20 cellular contexts compared by ENCODE assay signal in the genomic region with DNA sequence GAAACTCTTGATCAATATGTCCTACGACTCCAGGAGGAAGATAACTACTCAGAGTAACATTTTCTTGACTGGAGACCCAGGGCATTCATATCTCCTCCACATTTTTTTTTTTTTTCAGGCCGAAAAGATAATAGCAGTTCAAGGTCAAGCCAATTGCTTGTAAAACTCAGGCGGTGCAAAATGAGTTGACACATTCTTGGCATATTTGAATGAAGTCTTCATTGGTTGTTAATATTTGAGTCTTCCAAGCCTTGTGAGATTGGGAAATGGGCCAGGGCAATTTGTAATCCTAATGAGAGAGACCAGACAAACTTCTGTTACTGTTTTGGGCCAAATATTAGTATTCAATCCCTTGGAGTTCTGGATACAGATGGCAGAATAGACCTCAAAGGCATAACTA.
A peak's percentile ranks its signal among the peaks of the same experiment; 100 is the strongest.
DNase-seq lines count a peak whose midpoint lies in the region; ATAC-seq, FAIRE-seq and TF ChIP-seq lines count a peak whose summit lies in the region.
"Had no signal": no experiment of that assay in that cellular context is flagged by ENCODE, and none has a peak within 500 bp of the region (broad histone marks: within the 10 kb centered on the region; RNA-seq: fewer than 3 reads in every experiment).

No MANE protein-coding gene starts in this region.

- H3K27ac ChIP-seq in lung (ENCODE audit: low read depth in 1 of 2, low read length in 1 of 2): no peak overlapping the region
- H3K27ac ChIP-seq in GM23338 (ENCODE audit: low read depth): no peak overlapping the region
- H3K27ac ChIP-seq: uterus had no signal

- H3K4me1 ChIP-seq in Caco-2 (peaks cover 31% of the 10 kb centered on the region), lung (ENCODE audit: control insufficient read depth in 2 of 2, insufficient read depth in 2 of 2, low read length in 2 of 2) (peaks cover 0 to 5% of the 10 kb centered on the region in 2 donors), GM23338 (ENCODE audit: insufficient read depth) (no peaks in the 10 kb centered on the region)
- H3K4me1 ChIP-seq: uterus had no signal

- H3K4me3 ChIP-seq in Caco-2 (ENCODE audit: low read depth, low read length): no peak overlapping the region
- no peak overlapping the region for H3K4me3 ChIP-seq in lung
- no peak overlapping the region for H3K4me3 ChIP-seq in GM23338
- H3K4me3 ChIP-seq: uterus had no signal

- no peaks in the 10 kb centered on the region for H4K20me1 ChIP-seq in GM23338 (replicated peaks; ENCODE audit: insufficient read depth)

- DNase-seq in Caco-2 (peak; percentile 38 to 45), HTR-8/SVneo (ENCODE audit: insufficient read length, low spot score) (peak; percentile 6), lung (ENCODE audit: low spot score) (no peak), NAMALWA (ENCODE audit: low spot score) (no peak), GM19238 (ENCODE audit: insufficient read length, low spot score) (no peak), GM23338 (ENCODE audit: low spot score) (no peak)
- DNase-seq: activated CD4-positive, alpha-beta T cell treated with anti-CD3 and anti-CD28 coated beads for 36 hours; activated CD8-positive, alpha-beta memory T cell treated with anti-CD3 and anti-CD28 coated beads, Interleukin-2, amount 50 U/mL, for 4 hours; activated effector memory CD4-positive, alpha-beta T cell treated with anti-CD3 and anti-CD28 coated beads, Interleukin-2, amount 50 U/mL, for 16 hours; CD8-positive, alpha-beta memory T cell; H9; Karpas-422; natural killer cell; NCI-H2227 treated with DMSO at 0.1 percent for 48 hours; stimulated activated CD4-positive, alpha-beta T cell treated with anti-CD3 and anti-CD28 coated beads, Interleukin-4, amount 100 ng/mL, for 4 hours; uterus had no signal

- intact Hi-C loops in Caco-2 (cut with micrococcal nuclease; ENCODE audit: unreplicated experiment): loop anchor here (1.0 to 10.0 kb wide), 2 partner anchors 28 to 104 kb away; no protein-coding TSS in a partner anchor

- H3K36me3 ChIP-seq in Caco-2 (ENCODE audit: control insufficient read depth, insufficient read depth, low read length) (no peaks in the 10 kb centered on the region), lung (ENCODE audit: control insufficient read depth in 2 of 2, insufficient read depth in 2 of 2, low read length in 2 of 2) (no peaks in the 10 kb centered on the region), GM23338 (ENCODE audit: insufficient read depth) (no peaks in the 10 kb centered on the region)
- H3K36me3 ChIP-seq: uterus had no signal

- peaks cover 16% of the 10 kb centered on the region for H3K9me2 ChIP-seq in GM23338 (ENCODE audit: insufficient read depth)

- H3K9me3 ChIP-seq in Caco-2 (0 out of 2 replicates have a peak, but pooled peaks cover 4% of the 10 kb centered on the region), lung (ENCODE audit: control insufficient read depth in 2 of 2, insufficient read depth in 1 of 2, low read length in 1 of 2) (no peaks in the 10 kb centered on the region)
- H3K9me3 ChIP-seq: uterus had no signal

- ATAC-seq in lung (ENCODE audit: insufficient read depth, low FRiP score) (peak; percentile 32), HG03196 (IDR thresholded peaks at IDR 0.05; ENCODE audit: unreplicated experiment) (no peak), GM23338 (no peak)
- ATAC-seq: activated CD4-positive, alpha-beta T cell treated with anti-CD3 and anti-CD28 coated beads for 36 hours; natural killer cell had no signal

- BruUV-seq in Caco-2 (replicated peaks; lab: Mats Ljungman, UMichigan): no TSS peak

- no peaks in the 10 kb centered on the region for H3K27me3 ChIP-seq in Caco-2 (replicated peaks; ENCODE audit: control insufficient read depth, insufficient read depth, low read length)
- H3K27me3 ChIP-seq in lung (ENCODE audit: control insufficient read depth, insufficient read depth): no peaks in the 10 kb centered on the region
- no peaks in the 10 kb centered on the region for H3K27me3 ChIP-seq in GM23338 (ENCODE audit: insufficient read depth)
- H3K27me3 ChIP-seq: uterus had no signal

- no peak overlapping the region for H3K27ac Mint-ChIP-seq in Caco-2 (ENCODE audit: unreplicated experiment)
- peak overlapping the region in 3 of 5 experiments; percentile 3 to 84 (median 19) for H3K27ac Mint-ChIP-seq in brain
- H3K27ac Mint-ChIP-seq in GM23338: no peak overlapping the region
- H3K27ac Mint-ChIP-seq: activated CD4-positive, alpha-beta T cell treated with anti-CD3 and anti-CD28 coated beads for 36 hours; CD8-positive, alpha-beta memory T cell; dendritic cell treated with granulocyte-macrophage colony-stimulating factor and Interleukin-4, amounts not matched to agents 40 ng/mL and 50 ng/mL, for 4 days; H9; natural killer cell had no signal

- no peak overlapping the region for H2AFZ ChIP-seq in GM23338

- CTCF ChIA-PET in Caco-2 (lab: Charles Lee): no interaction called here

- TF ChIP-seq CTCF in Caco-2 (IDR thresholded peaks at IDR 0.05; ENCODE audit: insufficient read depth in 1 of 2, low read depth in 1 of 2, low read length in 1 of 2, severe bottlenecking in 1 of 2, unreplicated experiment in 1 of 2): no peak
- no peak for TF ChIP-seq CTCF in brain (conservative IDR thresholded peaks at IDR 0.05)
- TF ChIP-seq CTCF in lung (IDR thresholded peaks at IDR 0.05; ENCODE audit: control extremely low read depth, extremely low read depth): no peak
- no peak for TF ChIP-seq CTCF in GM23338 (conservative IDR thresholded peaks at IDR 0.05; ENCODE audit: low read depth in 2 of 2)

- H3K36me3 Mint-ChIP-seq in Caco-2 (ENCODE audit: insufficient read depth, unreplicated experiment): no peaks in the 10 kb centered on the region
- H3K36me3 Mint-ChIP-seq in brain: no peaks in the 10 kb centered on the region
- no peaks in the 10 kb centered on the region for H3K36me3 Mint-ChIP-seq in GM23338 (ENCODE audit: low read depth)
- H3K36me3 Mint-ChIP-seq: CD8-positive, alpha-beta memory T cell; natural killer cell had no signal

- H3K4me2 ChIP-seq in GM23338: no peak overlapping the region

- no peak for FAIRE-seq in HTR-8/SVneo (lab: Jason Lieb, UNC)
- FAIRE-seq: TTC549 had no signal

- no peaks in the 10 kb centered on the region for H3F3A ChIP-seq in GM23338 (replicated peaks; ENCODE audit: low read depth)

- peaks cover 9% of the 10 kb centered on the region for H3K9me3 Mint-ChIP-seq in Caco-2 (ENCODE audit: unreplicated experiment)
- peaks cover 0 to 4% (median 0%) of the 10 kb centered on the region in 5 experiments for H3K9me3 Mint-ChIP-seq in brain
- no peaks in the 10 kb centered on the region for H3K9me3 Mint-ChIP-seq in GM23338
- H3K9me3 Mint-ChIP-seq: CD8-positive, alpha-beta memory T cell; dendritic cell treated with granulocyte-macrophage colony-stimulating factor and Interleukin-4, amounts not matched to agents 40 ng/mL and 50 ng/mL, for 4 days; H9 had no signal

- H3K79me2 ChIP-seq in GM23338 (replicated peaks; ENCODE audit: insufficient read depth): no peaks in the 10 kb centered on the region

- POLR2A ChIA-PET in Caco-2 (lab: Charles Lee): no interaction called here

- no peaks in the 10 kb centered on the region for H3K27me3 Mint-ChIP-seq in Caco-2 (ENCODE audit: insufficient read depth, unreplicated experiment)
- no peaks in the 10 kb centered on the region for H3K27me3 Mint-ChIP-seq in brain
- no peaks in the 10 kb centered on the region for H3K27me3 Mint-ChIP-seq in GM23338 (ENCODE audit: insufficient read depth, low read depth, poor library complexity)
- H3K27me3 Mint-ChIP-seq: dendritic cell treated with granulocyte-macrophage colony-stimulating factor and Interleukin-4, amounts not matched to agents 40 ng/mL and 50 ng/mL, for 4 days had no signal

- H3K4me1 Mint-ChIP-seq in Caco-2 (ENCODE audit: low read depth, unreplicated experiment) (peaks cover 15% of the 10 kb centered on the region), brain (peaks cover 22% of the 10 kb centered on the region), GM23338 (peaks cover 2% of the 10 kb centered on the region; the same call in 2 of the 3 replicates)
- H3K4me1 Mint-ChIP-seq: activated CD4-positive, alpha-beta T cell treated with anti-CD3 and anti-CD28 coated beads for 36 hours; CD8-positive, alpha-beta memory T cell; natural killer cell had no signal

- H3K4me3 Mint-ChIP-seq in Caco-2 (ENCODE audit: unreplicated experiment): no peak overlapping the region
- peak overlapping the region in 1 of 5 experiments; percentile 38 for H3K4me3 Mint-ChIP-seq in brain
- H3K4me3 Mint-ChIP-seq in GM23338: no peak overlapping the region
- H3K4me3 Mint-ChIP-seq: activated CD4-positive, alpha-beta T cell treated with anti-CD3 and anti-CD28 coated beads for 36 hours; CD8-positive, alpha-beta memory T cell; dendritic cell treated with granulocyte-macrophage colony-stimulating factor and Interleukin-4, amounts not matched to agents 40 ng/mL and 50 ng/mL, for 4 days; H9; natural killer cell had no signal

- 37 to 62% methylated on average over 3 of the region's 3 CpGs for WGBS in lung, 2 donors

TF ChIP-seq in GM23338, 12 proteins besides CTCF, POLR2A, EP300 and RAD21 (continues in another document):
- no peak for TF ChIP-seq STAT1 (IDR thresholded peaks at IDR 0.05; ENCODE audit: unreplicated experiment)
- TF ChIP-seq JUNB (IDR thresholded peaks at IDR 0.05; ENCODE audit: unreplicated experiment): no peak
- TF ChIP-seq, protein P1, sequence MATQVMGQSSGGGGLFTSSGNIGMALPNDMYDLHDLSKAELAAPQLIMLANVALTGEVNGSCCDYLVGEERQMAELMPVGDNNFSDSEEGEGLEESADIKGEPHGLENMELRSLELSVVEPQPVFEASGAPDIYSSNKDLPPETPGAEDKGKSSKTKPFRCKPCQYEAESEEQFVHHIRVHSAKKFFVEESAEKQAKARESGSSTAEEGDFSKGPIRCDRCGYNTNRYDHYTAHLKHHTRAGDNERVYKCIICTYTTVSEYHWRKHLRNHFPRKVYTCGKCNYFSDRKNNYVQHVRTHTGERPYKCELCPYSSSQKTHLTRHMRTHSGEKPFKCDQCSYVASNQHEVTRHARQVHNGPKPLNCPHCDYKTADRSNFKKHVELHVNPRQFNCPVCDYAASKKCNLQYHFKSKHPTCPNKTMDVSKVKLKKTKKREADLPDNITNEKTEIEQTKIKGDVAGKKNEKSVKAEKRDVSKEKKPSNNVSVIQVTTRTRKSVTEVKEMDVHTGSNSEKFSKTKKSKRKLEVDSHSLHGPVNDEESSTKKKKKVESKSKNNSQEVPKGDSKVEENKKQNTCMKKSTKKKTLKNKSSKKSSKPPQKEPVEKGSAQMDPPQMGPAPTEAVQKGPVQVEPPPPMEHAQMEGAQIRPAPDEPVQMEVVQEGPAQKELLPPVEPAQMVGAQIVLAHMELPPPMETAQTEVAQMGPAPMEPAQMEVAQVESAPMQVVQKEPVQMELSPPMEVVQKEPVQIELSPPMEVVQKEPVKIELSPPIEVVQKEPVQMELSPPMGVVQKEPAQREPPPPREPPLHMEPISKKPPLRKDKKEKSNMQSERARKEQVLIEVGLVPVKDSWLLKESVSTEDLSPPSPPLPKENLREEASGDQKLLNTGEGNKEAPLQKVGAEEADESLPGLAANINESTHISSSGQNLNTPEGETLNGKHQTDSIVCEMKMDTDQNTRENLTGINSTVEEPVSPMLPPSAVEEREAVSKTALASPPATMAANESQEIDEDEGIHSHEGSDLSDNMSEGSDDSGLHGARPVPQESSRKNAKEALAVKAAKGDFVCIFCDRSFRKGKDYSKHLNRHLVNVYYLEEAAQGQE (IDR thresholded peaks at IDR 0.05; ENCODE audit: unreplicated experiment): no peak
- TF ChIP-seq CREB1 (CRISPR knock-in tag; IDR thresholded peaks at IDR 0.05; ENCODE audit: low read depth): no peak
- TF ChIP-seq ZNF331 (CRISPR knock-in tag; IDR thresholded peaks at IDR 0.05; ENCODE audit: low read depth): no peak

Comparison
In these comparisons a context has a peak if more than half of its experiments do, and no peak if none do; other contexts are left out.
1. DNase-seq: peak in Caco-2 (2 of 2) and HTR-8/SVneo (single experiment); none in lung (single experiment), NAMALWA (single experiment), GM19238 (single experiment) and GM23338 (single experiment).
2. H3K27ac Mint-ChIP-seq: peak in brain (3 of 5); none in Caco-2 (single experiment) and GM23338 (single experiment).